ENCODE assay signal across 8 cellular contexts in the genomic region with DNA sequence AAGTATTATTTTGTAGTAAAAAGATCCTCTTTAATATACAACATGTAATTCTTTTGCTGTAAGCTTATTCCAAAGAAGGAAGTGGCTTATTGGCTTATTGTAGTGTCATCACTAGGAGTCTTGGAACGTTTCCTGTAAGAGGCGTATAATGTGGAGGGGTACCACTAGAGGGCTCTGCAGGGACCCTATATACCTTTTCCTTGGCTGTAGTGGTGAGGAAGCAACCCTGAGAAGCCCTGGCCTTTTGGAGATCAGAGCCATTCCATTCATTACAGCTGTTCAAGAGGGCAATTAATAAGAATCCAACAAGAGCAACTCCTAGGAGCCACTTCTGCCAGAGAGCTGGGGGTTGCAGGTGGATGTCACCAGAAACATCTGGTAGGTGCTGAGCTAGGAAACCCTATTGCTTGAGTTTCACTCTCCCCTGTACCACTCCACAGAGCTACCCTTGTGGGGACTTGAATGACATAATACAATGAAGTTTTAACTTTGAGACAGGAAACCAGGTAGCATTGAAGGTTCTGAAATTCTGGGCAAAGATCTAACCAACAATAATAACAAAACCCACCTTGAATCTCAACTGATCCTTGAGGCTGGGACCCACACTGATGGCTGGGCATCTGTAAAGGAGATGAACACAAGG.
DNase-seq lines count a peak whose midpoint lies in the region; ATAC-seq and TF ChIP-seq lines count a peak whose summit lies in the region.

No MANE protein-coding gene starts in this region.

- POLR2A ChIA-PET in AG04450 (lab: Yijun Ruan, JAX): no interaction called here
- POLR2A ChIA-PET in activated CD8-positive, alpha-beta T cell treated with anti-CD3 and anti-CD28 coated beads for 36 hours (lab: Charles Lee): no interaction called here

- H3K27ac Mint-ChIP-seq in activated CD8-positive, alpha-beta T cell treated with anti-CD3 and anti-CD28 coated beads for 36 hours: no peak overlapping the region
- H3K27ac Mint-ChIP-seq in stimulated activated naive CD8-positive, alpha-beta T cell treated with anti-CD3 and anti-CD28 coated beads, Interleukin-15, Interleukin-2, amounts not matched to agents 100 ng/mL and 50 ng/mL, for 24 hours: no peak overlapping the region

- H3K4me3 ChIP-seq in AG04450 (ENCODE audit: low read depth, low read length) (no peak overlapping the region), GM12864 (ENCODE audit: low read depth, low read length) (no peak overlapping the region), right atrium auricular region (no peak overlapping the region)

- H3K9me3 ChIP-seq in AG04450 (ENCODE audit: control insufficient read depth, insufficient read depth, low read length): no peaks in the 10 kb centered on the region
- H3K9me3 ChIP-seq in right atrium auricular region: no peaks in the 10 kb centered on the region

- H3K27me3 Mint-ChIP-seq in activated CD8-positive, alpha-beta T cell treated with anti-CD3 and anti-CD28 coated beads for 36 hours: peaks cover 45% of the 10 kb centered on the region
- peaks cover 19% of the 10 kb centered on the region for H3K27me3 Mint-ChIP-seq in stimulated activated naive CD8-positive, alpha-beta T cell treated with anti-CD3 and anti-CD28 coated beads, Interleukin-15, Interleukin-2, amounts not matched to agents 100 ng/mL and 50 ng/mL, for 24 hours

- TF ChIP-seq CTCF in AG04450 (IDR thresholded peaks at IDR 0.05; ENCODE audit: low read depth, low read length) (peak; percentile 25; the same call in 1 of the 2 replicates), GM12864 (IDR thresholded peaks at IDR 0.05; ENCODE audit: low read depth, low read length, missing control alignments) (peak; percentile 83), right atrium auricular region (IDR thresholded peaks at IDR 0.05) (peak in 1 of 2 donors; percentile 54)
- TF ChIP-seq CTCF in activated CD8-positive, alpha-beta T cell treated with anti-CD3 and anti-CD28 coated beads for 36 hours (IDR thresholded peaks at IDR 0.05): peak; percentile 70

- CTCF ChIA-PET in AG04450 (lab: Charles Lee): interaction anchor here (0.6 to 1.1 kb wide), 4 partner anchors 9 to 97 kb away, joined by 3 to 6 read pairs (median 4); no protein-coding TSS in a partner anchor
- CTCF ChIA-PET in activated CD8-positive, alpha-beta T cell treated with anti-CD3 and anti-CD28 coated beads for 36 hours (lab: Charles Lee): interaction anchor here (0.6 to 10.5 kb wide), 28 partner anchors 9 to 750 kb away, joined by 3 to 127 read pairs (median 4); no protein-coding TSS in a partner anchor

- DNase-seq in AG04450 (ENCODE audit: low read depth, low spot score) (no peak), GM12864 (ENCODE audit: low read depth) (peak; percentile 39), NCI-H345 treated with DMSO at 0.1 percent for 48 hours (lab: John Stamatoyannopoulos, UW; ENCODE audit: unreplicated experiment) (peak; percentile 73), right atrium auricular region (ENCODE audit: low spot score) (peak; percentile 34)
- DNase-seq in activated CD8-positive, alpha-beta T cell treated with anti-CD3 and anti-CD28 coated beads for 36 hours: peak; percentile 53
- DNase-seq in effector CD4-positive, alpha-beta T cell: no peak

- H3K4me1 Mint-ChIP-seq in activated CD8-positive, alpha-beta T cell treated with anti-CD3 and anti-CD28 coated beads for 36 hours (ENCODE audit: low read depth): peaks cover 26% of the 10 kb centered on the region
- peaks cover 37% of the 10 kb centered on the region for H3K4me1 Mint-ChIP-seq in stimulated activated naive CD8-positive, alpha-beta T cell treated with anti-CD3 and anti-CD28 coated beads, Interleukin-15, Interleukin-2, amounts not matched to agents 100 ng/mL and 50 ng/mL, for 24 hours (ENCODE audit: low read depth)

- intact Hi-C loops in activated CD8-positive, alpha-beta T cell treated with anti-CD3 and anti-CD28 coated beads for 36 hours (cut with micrococcal nuclease): loop anchor here (2.0 kb wide), 1 partner anchor 98 kb away; no protein-coding TSS in a partner anchor

- no peak overlapping the region for H3K4me3 Mint-ChIP-seq in activated CD8-positive, alpha-beta T cell treated with anti-CD3 and anti-CD28 coated beads for 36 hours
- peak overlapping the region; percentile 8 for H3K4me3 Mint-ChIP-seq in stimulated activated naive CD8-positive, alpha-beta T cell treated with anti-CD3 and anti-CD28 coated beads, Interleukin-15, Interleukin-2, amounts not matched to agents 100 ng/mL and 50 ng/mL, for 24 hours

- no peaks in the 10 kb centered on the region for H3K36me3 Mint-ChIP-seq in activated CD8-positive, alpha-beta T cell treated with anti-CD3 and anti-CD28 coated beads for 36 hours (ENCODE audit: low read depth)
- no peaks in the 10 kb centered on the region for H3K36me3 Mint-ChIP-seq in stimulated activated naive CD8-positive, alpha-beta T cell treated with anti-CD3 and anti-CD28 coated beads, Interleukin-15, Interleukin-2, amounts not matched to agents 100 ng/mL and 50 ng/mL, for 24 hours (ENCODE audit: low read depth)

- H3K27ac ChIP-seq in AG04450 (ENCODE audit: low read depth, low read length): no peak overlapping the region
- no peak overlapping the region for H3K27ac ChIP-seq in right atrium auricular region

- no peaks in the 10 kb centered on the region for H3K36me3 ChIP-seq in right atrium auricular region

- H3K27me3 ChIP-seq in AG04450 (ENCODE audit: control insufficient read depth, insufficient read depth, low read length) (peaks cover 29% of the 10 kb centered on the region), right atrium auricular region (peaks cover 0 to 4% of the 10 kb centered on the region in 2 donors)

- peaks cover 0 to 17% of the 10 kb centered on the region in 2 donors for H3K4me1 ChIP-seq in right atrium auricular region

- peak; percentile 39 for ATAC-seq in HG02852 (IDR thresholded peaks at IDR 0.05; ENCODE audit: unreplicated experiment)
- peak; percentile 66 for ATAC-seq in activated CD8-positive, alpha-beta T cell treated with anti-CD3 and anti-CD28 coated beads for 36 hours

- no peaks in the 10 kb centered on the region for H3K9me3 Mint-ChIP-seq in activated CD8-positive, alpha-beta T cell treated with anti-CD3 and anti-CD28 coated beads for 36 hours
- no peaks in the 10 kb centered on the region for H3K9me3 Mint-ChIP-seq in stimulated activated naive CD8-positive, alpha-beta T cell treated with anti-CD3 and anti-CD28 coated beads, Interleukin-15, Interleukin-2, amounts not matched to agents 100 ng/mL and 50 ng/mL, for 24 hours

Comparison
In these comparisons a context has a peak if more than half of its experiments do, and no peak if none do; other contexts are left out.
1. DNase-seq: peak in GM12864 (single experiment), NCI-H345 treated with DMSO at 0.1 percent for 48 hours (single experiment), activated CD8-positive, alpha-beta T cell treated with anti-CD3 and anti-CD28 coated beads for 36 hours (single experiment) and right atrium auricular region (single experiment); none in AG04450 (single experiment) and effector CD4-positive, alpha-beta T cell (single experiment).